ENCODE assay signal across 8 cellular contexts in the genomic region with DNA sequence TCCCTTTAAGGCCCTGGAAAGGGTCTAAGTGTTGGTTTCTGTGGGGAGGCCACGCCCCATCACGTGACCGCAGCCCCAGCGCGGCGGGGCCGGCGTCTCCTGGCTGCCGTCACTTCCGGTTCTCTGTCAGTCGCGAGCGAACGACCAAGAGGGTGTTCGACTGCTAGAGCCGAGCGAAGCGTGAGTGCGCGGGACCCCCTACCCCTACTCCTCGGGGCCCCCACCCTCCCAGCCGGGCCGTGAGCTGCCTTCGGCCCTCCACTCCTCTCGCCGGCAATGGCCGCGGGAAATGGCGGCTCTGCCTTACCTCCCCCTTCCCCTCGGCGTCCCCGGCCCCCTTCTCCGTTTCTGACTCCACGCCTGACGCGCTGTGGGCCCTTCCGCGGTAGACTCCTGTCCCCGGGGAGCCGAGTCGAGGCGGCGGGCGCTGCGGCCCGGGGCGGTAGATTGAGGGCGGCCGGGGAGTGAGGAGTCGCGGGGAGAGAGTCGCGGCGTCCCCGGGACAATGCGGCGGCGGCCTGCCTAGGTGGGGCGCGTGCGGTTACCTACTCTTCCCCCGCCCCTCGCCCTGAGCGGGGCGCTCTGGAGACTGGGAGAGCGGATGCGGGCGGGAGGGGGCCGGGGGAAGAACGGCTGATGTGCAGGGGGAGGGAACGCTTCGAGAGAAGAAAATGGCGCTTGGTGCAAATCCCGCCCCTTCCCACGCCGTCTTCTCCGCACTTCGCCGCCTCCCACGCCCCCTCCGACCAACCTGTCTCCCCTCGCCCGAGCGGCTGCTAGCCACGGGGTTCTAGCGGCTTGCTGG. TPM values are rescaled to one million over a fixed set of nuclear protein-coding genes. Genes with fewer than 3 reads are reported as not detected.
A peak's percentile ranks its signal among the peaks of the same experiment; 100 is the strongest.
DNase-seq lines count a peak whose midpoint lies in the region; ATAC-seq, FAIRE-seq and TF ChIP-seq lines count a peak whose summit lies in the region.

A gene (plus strand): TSS at position 112 of the 805 bp plus-strand sequence. CDS start 2,956 bp downstream, outside the sequence.

- peak within 1 kb of the TSS; percentile 92 for H3K4me3 Mint-ChIP-seq in central memory CD8-positive, alpha-beta T cell

- H3K4me1 Mint-ChIP-seq in central memory CD8-positive, alpha-beta T cell, result peaks cover 66% of the 10 kb centered on the region

- peaks cover 8% of the 10 kb centered on the region for H4K20me1 ChIP-seq in keratinocyte (ENCODE audit: control insufficient read depth, extremely low read depth, insufficient read depth, low read length)

- peak within 1 kb of the TSS; percentile 87 for H3K9ac ChIP-seq in keratinocyte (ENCODE audit: control insufficient read depth, extremely low read depth, insufficient read depth, low read length)

- H3K27me3 Mint-ChIP-seq in central memory CD8-positive, alpha-beta T cell, result no peaks in the 10 kb centered on the region

- H3K27ac ChIP-seq in keratinocyte (ENCODE audit: control insufficient read depth, insufficient read depth, low read length), result peak within 1 kb of the TSS; percentile 80

- peak within 1 kb of the TSS; percentile 95 for H3K27ac Mint-ChIP-seq in central memory CD8-positive, alpha-beta T cell (ENCODE audit: low read depth)

- no peaks in the 10 kb centered on the region for H3K9me3 Mint-ChIP-seq in central memory CD8-positive, alpha-beta T cell

- peaks cover 40% of the 10 kb centered on the region for H3K36me3 Mint-ChIP-seq in central memory CD8-positive, alpha-beta T cell (ENCODE audit: insufficient read depth)

- peak within 1 kb of the TSS; percentile 88 to 99 (median 90) for H3K4me3 ChIP-seq in keratinocyte (ENCODE audit: control insufficient read depth in 2 of 3, extremely low read depth in 1 of 3, insufficient read depth in 2 of 3, low read depth in 1 of 3, low read length in 3 of 3)

- dilution Hi-C loops in keratinocyte (cut with MboI; ENCODE audit: extremely low pct_ligation_motif_present, low sequenced_read_pairs), result no loop called here

- DNase-seq in AG09319 (ENCODE audit: extremely low read depth, low read depth) (peak; percentile 75), NCI-H446 (lab: John Stamatoyannopoulos, UW) (peak; percentile 96 to 98), keratinocyte (ENCODE audit: low read depth, low spot score) (peak; percentile 69)
- DNase-seq in activated CD4-positive, CD25-positive, alpha-beta regulatory T cell treated with anti-CD3 and anti-CD28 coated beads, Interleukin-2, amount 50 U/mL, for 16 hours (ENCODE audit: low read depth, low spot score), result peak; percentile 88
- DNase-seq in central memory CD8-positive, alpha-beta T cell (ENCODE audit: low spot score in 2 of 2), result peak; percentile 88 to 91
- DNase-seq in stimulated activated CD4-positive, alpha-beta T cell treated with anti-CD3 and anti-CD28 coated beads, Interleukin-15, amount 100 ng/mL, for 1 hour (ENCODE audit: low read depth in 1 of 2, low spot score in 1 of 2), result peak; percentile 87 to 91

- peaks cover 43% of the 10 kb centered on the region for H3K79me2 ChIP-seq in keratinocyte (ENCODE audit: control insufficient read depth, insufficient read depth, low read length)

- FAIRE-seq in keratinocyte (lab: Jason Lieb, UNC), result no peak

- H3K9me3 ChIP-seq in keratinocyte (ENCODE audit: control insufficient read depth, low read depth, low read length), result no peaks in the 10 kb centered on the region

- H3K27me3 ChIP-seq in keratinocyte (ENCODE audit: control insufficient read depth, extremely low read depth, insufficient read depth, low read length), result no peaks in the 10 kb centered on the region

- no peak; the same call in 1 of the 2 replicates for TF ChIP-seq CTCF in AG09319 (IDR thresholded peaks at IDR 0.05; ENCODE audit: low read depth, low read length)
- TF ChIP-seq CTCF in keratinocyte (optimal IDR thresholded peaks at IDR 0.05 in 1 of 3, IDR thresholded peaks at IDR 0.05 in 1 of 3, conservative IDR thresholded peaks at IDR 0.05 in 1 of 3; ENCODE audit: extremely low read depth in 1 of 3, insufficient read depth in 2 of 3, low read length in 3 of 3), result peak in 2 of 3 experiments; percentile 15 to 36

- peaks cover 6 to 14% of the 10 kb centered on the region in 2 experiments for H3K36me3 ChIP-seq in keratinocyte (ENCODE audit: control insufficient read depth in 2 of 2, extremely low read depth in 1 of 2, insufficient read depth in 2 of 2, low read length in 2 of 2)

- H3K4me1 ChIP-seq in keratinocyte (ENCODE audit: control insufficient read depth, extremely low read depth, insufficient read depth, low read length), result peaks cover 9% of the 10 kb centered on the region

- H2AFZ ChIP-seq in keratinocyte (ENCODE audit: control insufficient read depth, low read length), result peak within 1 kb of the TSS; percentile 19

- peaks cover 2% of the 10 kb centered on the region for H3K9me1 ChIP-seq in keratinocyte (ENCODE audit: control insufficient read depth, extremely low read depth, insufficient read depth, low read length)

- ATAC-seq in GM19035 (IDR thresholded peaks at IDR 0.05; ENCODE audit: unreplicated experiment), result peak; percentile 53
- ATAC-seq in HG03354 (IDR thresholded peaks at IDR 0.05; ENCODE audit: poor library complexity, severe bottlenecking, unreplicated experiment), result peak; percentile 56
- peak; percentile 89 for ATAC-seq in central memory CD8-positive, alpha-beta T cell (replicated peaks; ENCODE audit: extremely low read depth, poor library complexity, severe bottlenecking)

- peak within 1 kb of the TSS; percentile 90 for H3K4me2 ChIP-seq in keratinocyte (ENCODE audit: control insufficient read depth, extremely low read depth, insufficient read depth, low read depth, low read length)

RNA-seq across cellular contexts. Expression of the gene that starts here (rescaled TPM):
- polyA plus RNA-seq in keratinocyte, result 150 to 432 TPM (median 162 TPM) in 3 replicates
- polyA plus RNA-seq in keratinocyte (2011; ENCODE audit: low read depth), result 131 TPM
- 254 and 350 TPM in 2 replicates for polyA plus RNA-seq in keratinocyte (2011; cell fraction: cytosol; rRNA removed)
- polyA plus RNA-seq in keratinocyte (2011; cell fraction: nucleus; rRNA removed), result 71.4 and 177 TPM in 2 replicates
- 194 and 252 TPM in 2 replicates for polyA plus RNA-seq in keratinocyte (2012; ENCODE audit: low replicate concordance)
- 2.4 to 28.7 TPM (median 11.3 TPM) in 3 replicates for polyA minus RNA-seq in keratinocyte
- 19.0 TPM for polyA minus RNA-seq in keratinocyte (2011; cell fraction: cytosol; rRNA and poly(A)+ RNA removed)
- 10.9 and 22.6 TPM in 2 replicates for polyA minus RNA-seq in keratinocyte (2011; cell fraction: nucleus; rRNA and poly(A)+ RNA removed)

Comparison
In these comparisons a context has a peak if more than half of its experiments do, and no peak if none do; other contexts are left out.
1. Peak in every context shown above with its lines: DNase-seq, ATAC-seq, H3K4me3 ChIP-seq and H3K27ac ChIP-seq.